Comparison of ENCODE assay signal across 8 cellular contexts in genomic region chr19:56333506-56333905, GRCh38. TPM values are rescaled to one million over a fixed set of nuclear protein-coding genes. Genes with fewer than 3 reads are reported as not detected.
A peak's percentile ranks its signal among the peaks of the same experiment; 100 is the strongest.
DNase-seq lines count a peak whose midpoint lies in the region; ATAC-seq, FAIRE-seq and TF ChIP-seq lines count a peak whose summit lies in the region.

No MANE protein-coding gene starts in this region.

- H3K9me3 Mint-ChIP-seq in WTC11, result peaks cover 59% of the 10 kb centered on the region

- CTCF ChIA-PET in WTC11 (lab: Charles Lee), result interaction anchor here (0.6 to 3.0 kb wide), 39 partner anchors 9 to 676 kb away, joined by 3 to 57 read pairs (median 5); partner anchors contain the start of genes GALP, ZNF444, ZNF583 and ZSCAN5A

- no peak overlapping the region for H3K9ac ChIP-seq in fibroblast of lung (ENCODE audit: insufficient read depth, low read length)

- no peaks in the 10 kb centered on the region for H3K79me2 ChIP-seq in fibroblast of lung (ENCODE audit: control insufficient read depth, insufficient read depth, low read length)

- no peak overlapping the region for H3K4me3 Mint-ChIP-seq in WTC11

- H4K20me1 ChIP-seq in fibroblast of lung (ENCODE audit: control insufficient read depth, extremely low read depth, insufficient read depth, low read length), result no peaks in the 10 kb centered on the region

- no peak overlapping the region for H3K4me2 ChIP-seq in fibroblast of lung (ENCODE audit: extremely low read depth, insufficient read depth, low read length)

- no peak overlapping the region for H3K4me3 ChIP-seq in fibroblast of lung (replicated peaks in 1 of 4; ENCODE audit: control extremely low read depth in 1 of 4, insufficient read depth in 1 of 4, low read depth in 3 of 4, low read length in 4 of 4)

- no peaks in the 10 kb centered on the region for H3K27me3 ChIP-seq in fibroblast of lung (ENCODE audit: control insufficient read depth, insufficient read depth, low read length)

- H3K27ac ChIP-seq in fibroblast of lung (ENCODE audit: insufficient read depth, low read length), result no peak overlapping the region

- H3K27ac Mint-ChIP-seq in WTC11, result no peak overlapping the region

- H3K27me3 Mint-ChIP-seq in WTC11 (ENCODE audit: low read depth), result peaks cover 14% of the 10 kb centered on the region

- H2AFZ ChIP-seq in fibroblast of lung (ENCODE audit: low read length), result no peak overlapping the region

- TF ChIP-seq CTCF in WTC11 (IDR thresholded peaks at IDR 0.05), result peak; percentile 41; the same call in 1 of the 2 replicates
- peak; percentile 70 to 75 for TF ChIP-seq CTCF in fibroblast of lung (conservative IDR thresholded peaks at IDR 0.05 in 1 of 2, IDR thresholded peaks at IDR 0.05 in 1 of 2; ENCODE audit: low read depth in 1 of 2, low read length in 2 of 2)

- peak; percentile 73 for ATAC-seq in WTC11
- no peak for ATAC-seq in HG03039 (IDR thresholded peaks at IDR 0.05; ENCODE audit: unreplicated experiment)

- FAIRE-seq in GM12891 (lab: Jason Lieb, UNC) (peak; percentile 76), GM12892 (lab: Jason Lieb, UNC) (no peak)

- peak; percentile 61 for DNase-seq in AG20443 (ENCODE audit: low spot score)
- no peak for DNase-seq in GM12891 (ENCODE audit: insufficient read length, low spot score)
- DNase-seq in NCI-H2171 treated with DMSO at 0.1 percent for 48 hours (lab: John Stamatoyannopoulos, UW), result peak; percentile 41
- DNase-seq in WTC11 (ENCODE audit: low spot score), result peak; percentile 37
- DNase-seq in fibroblast of lung (ENCODE audit: low read depth in 2 of 2), result peak; percentile 29 to 62
- DNase-seq in pulmonary artery endothelial cell (ENCODE audit: low read depth, low spot score), result peak; percentile 29
- DNase-seq in GM12892 (ENCODE audit: insufficient read length), result no peak

- H3K36me3 ChIP-seq in fibroblast of lung (ENCODE audit: control insufficient read depth, insufficient read depth, low read length), result no peaks in the 10 kb centered on the region

- POLR2A ChIA-PET in WTC11 (lab: Charles Lee), result interaction anchor here (0.7 kb wide), 1 partner anchor 630 kb away, joined by 3 read pairs; no protein-coding TSS in a partner anchor

- H3K4me1 ChIP-seq in fibroblast of lung (ENCODE audit: control insufficient read depth, extremely low read depth, insufficient read depth, low read length), result no peaks in the 10 kb centered on the region

- no peaks in the 10 kb centered on the region for H3K9me3 ChIP-seq in fibroblast of lung (ENCODE audit: control insufficient read depth, insufficient read depth, low read depth, low read length)

- H3K36me3 Mint-ChIP-seq in WTC11, result peaks cover 15% of the 10 kb centered on the region

- TF ChIP-seq POLR2A in GM12891 (IDR thresholded peaks at IDR 0.05; ENCODE audit: low read depth, low read length) (no peak), GM12892 (IDR thresholded peaks at IDR 0.05; ENCODE audit: low read depth, low read length) (no peak)

- no peaks in the 10 kb centered on the region for H3K4me1 Mint-ChIP-seq in WTC11

TF ChIP-seq in GM12891, 5 proteins besides CTCF, POLR2A, EP300 and RAD21:
- no peak for TF ChIP-seq PAX5 (IDR thresholded peaks at IDR 0.05; ENCODE audit: insufficient read depth, low read length, severe bottlenecking)
- no peak for TF ChIP-seq POLR2AphosphoS5 (IDR thresholded peaks at IDR 0.05; ENCODE audit: low read depth, low read length)
- no peak for TF ChIP-seq POU2F2 (IDR thresholded peaks at IDR 0.05; ENCODE audit: low read depth, low read length)
- no peak for TF ChIP-seq TAF1 (IDR thresholded peaks at IDR 0.05; ENCODE audit: low read depth, low read length)
- no peak for TF ChIP-seq SPI1 (IDR thresholded peaks at IDR 0.05; ENCODE audit: low read depth, low read length)

TF ChIP-seq in WTC11, 78 proteins besides CTCF, POLR2A, EP300 and RAD21 (continues in another document):
- TF ChIP-seq ZBTB43 (CRISPR knock-in tag; IDR thresholded peaks at IDR 0.05) (no peak), IRF2 (CRISPR knock-in tag; IDR thresholded peaks at IDR 0.05; ENCODE audit: borderline replicate concordance, low read depth) (no peak), ARID4B (CRISPR knock-in tag; IDR thresholded peaks at IDR 0.05; ENCODE audit: borderline replicate concordance) (no peak), RELA (CRISPR knock-in tag; IDR thresholded peaks at IDR 0.05; ENCODE audit: borderline replicate concordance) (no peak), TP53 (CRISPR knock-in tag; IDR thresholded peaks at IDR 0.05) (no peak), ZNF138 (CRISPR knock-in tag; conservative IDR thresholded peaks at IDR 0.05) (no peak), ZNF671 (CRISPR knock-in tag; IDR thresholded peaks at IDR 0.05) (no peak), NR3C1 (CRISPR knock-in tag; conservative IDR thresholded peaks at IDR 0.05; ENCODE audit: low read depth) (no peak), ZNF423 (CRISPR knock-in tag; IDR thresholded peaks at IDR 0.05) (no peak), SMAD4 (CRISPR knock-in tag; IDR thresholded peaks at IDR 0.05) (no peak), IRF1 (CRISPR knock-in tag; IDR thresholded peaks at IDR 0.05) (no peak)

RNA-seq across cellular contexts. Expression of gene ZSCAN5A, which starts 18.9 kb away (rescaled TPM):
- 5.6 TPM for polyA plus RNA-seq in GM12891 (2012; ENCODE audit: low read depth, missing spikeins)
- total RNA-seq in WTC11 (2021), result 9.0 to 10.4 TPM (median 9.8 TPM) in 3 replicates
- 5.9 and 6.3 TPM in 2 replicates for total RNA-seq in fibroblast of lung
- polyA plus RNA-seq in fibroblast of lung, result 5.3 and 5.5 TPM in 2 replicates
- 5.3 and 7.0 TPM in 2 replicates for polyA plus RNA-seq in fibroblast of lung (2012)
- polyA minus RNA-seq in fibroblast of lung (ENCODE audit: low replicate concordance), result 21.3 and 60.9 TPM in 2 replicates
- total RNA-seq in pulmonary artery endothelial cell, result 5.1 and 7.3 TPM in 2 replicates
- polyA plus RNA-seq in GM12892 (2012; ENCODE audit: missing spikeins), result 7.1 TPM

RNA-seq across cellular contexts. Expression of gene ZNF582, which starts 59.8 kb away (rescaled TPM):
- polyA plus RNA-seq in GM12891 (2012; ENCODE audit: low read depth, missing spikeins), result 0.98 TPM
- total RNA-seq in WTC11 (2021) (3.5 to 5.7 TPM (median 5.2 TPM) in 3 replicates), fibroblast of lung (4.1 and 4.8 TPM in 2 replicates), pulmonary artery endothelial cell (1.7 and 2.3 TPM in 2 replicates)
- 2.9 and 3.0 TPM in 2 replicates for polyA plus RNA-seq in fibroblast of lung
- 1.8 and 2.3 TPM in 2 replicates for polyA plus RNA-seq in fibroblast of lung (2012)
- polyA minus RNA-seq in fibroblast of lung (ENCODE audit: low replicate concordance), result 0.31 and 7.6 TPM in 2 replicates
- polyA plus RNA-seq in GM12892 (2012; ENCODE audit: missing spikeins), result 0.45 TPM

Comparison
In these comparisons a context has a peak if more than half of its experiments do, and no peak if none do; other contexts are left out.
1. DNase-seq: peak in AG20443 (single experiment), NCI-H2171 treated with DMSO at 0.1 percent for 48 hours (single experiment), WTC11 (single experiment), fibroblast of lung (2 of 2) and pulmonary artery endothelial cell (single experiment); none in GM12891 (single experiment) and GM12892 (single experiment).